2 cellular contexts compared by ENCODE assay signal in the genomic region with DNA sequence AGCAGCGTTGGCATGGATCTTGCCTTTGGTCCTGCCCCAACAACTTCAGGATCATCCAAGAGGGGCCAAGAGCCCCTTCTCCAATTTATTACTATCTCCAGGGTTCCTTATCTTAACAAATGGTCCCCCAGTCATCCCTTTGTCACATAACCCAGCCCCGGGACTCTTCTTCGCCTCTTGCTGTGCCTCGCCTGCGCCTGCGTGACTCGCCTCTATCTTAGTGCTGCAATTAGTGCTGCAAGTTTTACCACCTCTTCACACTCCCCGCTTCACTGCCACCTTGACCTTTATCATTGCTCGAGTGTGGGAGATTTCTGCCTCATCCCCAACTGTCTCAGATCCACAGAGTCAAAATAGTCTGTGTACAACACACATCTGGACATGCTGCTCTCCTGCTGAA.
TF ChIP-seq lines count a peak whose summit lies in the region.

No MANE protein-coding gene starts in this region.

TF ChIP-seq in WTC11, 78 proteins besides CTCF, POLR2A, EP300 and RAD21:
- TF ChIP-seq OVOL2 (CRISPR knock-in tag; IDR thresholded peaks at IDR 0.05; ENCODE audit: borderline replicate concordance) = no peak
- TF ChIP-seq, protein P1, sequence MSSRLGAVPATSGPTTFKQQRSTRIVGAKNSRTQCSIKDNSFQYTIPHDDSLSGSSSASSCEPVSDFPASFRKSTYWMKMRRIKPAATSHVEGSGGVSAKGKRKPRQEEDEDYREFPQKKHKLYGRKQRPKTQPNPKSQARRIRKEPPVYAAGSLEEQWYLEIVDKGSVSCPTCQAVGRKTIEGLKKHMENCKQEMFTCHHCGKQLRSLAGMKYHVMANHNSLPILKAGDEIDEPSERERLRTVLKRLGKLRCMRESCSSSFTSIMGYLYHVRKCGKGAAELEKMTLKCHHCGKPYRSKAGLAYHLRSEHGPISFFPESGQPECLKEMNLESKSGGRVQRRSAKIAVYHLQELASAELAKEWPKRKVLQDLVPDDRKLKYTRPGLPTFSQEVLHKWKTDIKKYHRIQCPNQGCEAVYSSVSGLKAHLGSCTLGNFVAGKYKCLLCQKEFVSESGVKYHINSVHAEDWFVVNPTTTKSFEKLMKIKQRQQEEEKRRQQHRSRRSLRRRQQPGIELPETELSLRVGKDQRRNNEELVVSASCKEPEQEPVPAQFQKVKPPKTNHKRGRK (CRISPR knock-in tag; IDR thresholded peaks at IDR 0.05; ENCODE audit: borderline replicate concordance) = no peak
- no peak for TF ChIP-seq MLX (CRISPR knock-in tag; IDR thresholded peaks at IDR 0.05)
- TF ChIP-seq ZNF281 (CRISPR knock-in tag; IDR thresholded peaks at IDR 0.05) = no peak
- no peak for TF ChIP-seq AFF4 (CRISPR knock-in tag; IDR thresholded peaks at IDR 0.05; ENCODE audit: borderline replicate concordance)
- TF ChIP-seq, protein P2, sequence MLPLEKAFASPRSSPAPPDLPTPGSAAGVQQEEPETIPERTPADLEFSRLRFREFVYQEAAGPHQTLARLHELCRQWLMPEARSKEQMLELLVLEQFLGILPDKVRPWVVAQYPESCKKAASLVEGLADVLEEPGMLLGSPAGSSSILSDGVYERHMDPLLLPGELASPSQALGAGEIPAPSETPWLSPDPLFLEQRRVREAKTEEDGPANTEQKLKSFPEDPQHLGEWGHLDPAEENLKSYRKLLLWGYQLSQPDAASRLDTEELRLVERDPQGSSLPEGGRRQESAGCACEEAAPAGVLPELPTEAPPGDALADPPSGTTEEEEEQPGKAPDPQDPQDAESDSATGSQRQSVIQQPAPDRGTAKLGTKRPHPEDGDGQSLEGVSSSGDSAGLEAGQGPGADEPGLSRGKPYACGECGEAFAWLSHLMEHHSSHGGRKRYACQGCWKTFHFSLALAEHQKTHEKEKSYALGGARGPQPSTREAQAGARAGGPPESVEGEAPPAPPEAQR (CRISPR knock-in tag; IDR thresholded peaks at IDR 0.05) = no peak

TF ChIP-seq in H1, 55 proteins besides CTCF, POLR2A, EP300 and RAD21:
- TF ChIP-seq BCL11A (IDR thresholded peaks at IDR 0.05; ENCODE audit: low read depth in 2 of 2, low read length in 2 of 2) (no peak), SP1 (IDR thresholded peaks at IDR 0.05; ENCODE audit: low read depth, low read length) (no peak), NANOG (IDR thresholded peaks at IDR 0.05; ENCODE audit: insufficient read depth, low read depth, low read length, poor library complexity, severe bottlenecking) (no peak), RFX5 (IDR thresholded peaks at IDR 0.05; ENCODE audit: borderline replicate concordance, low read depth, low read length) (no peak), SRF (IDR thresholded peaks at IDR 0.05; ENCODE audit: low read depth, low read length) (no peak), GTF2F1 (IDR thresholded peaks at IDR 0.05; ENCODE audit: borderline replicate concordance, low read depth, low read length) (no peak), FOSL1 (IDR thresholded peaks at IDR 0.05; ENCODE audit: insufficient read depth, low read depth, low read length) (no peak), HDAC6 (IDR thresholded peaks at IDR 0.05; ENCODE audit: low read depth, low read length) (no peak), KDM1A (IDR thresholded peaks at IDR 0.05; ENCODE audit: borderline replicate concordance, low read length) (no peak), ZNF274 (IDR thresholded peaks at IDR 0.05; ENCODE audit: borderline replicate concordance, extremely low read depth, low read length) (no peak), CREB1 (IDR thresholded peaks at IDR 0.05) (no peak), POU5F1 (IDR thresholded peaks at IDR 0.05; ENCODE audit: low read depth, low read length) (no peak), GABPA (IDR thresholded peaks at IDR 0.05; ENCODE audit: borderline replicate concordance, insufficient read depth, low read length) (no peak)
